8 cellular contexts compared by ENCODE assay signal in genomic region chr19:9828551-9829063, GRCh38. TPM values are rescaled to one million over a fixed set of nuclear protein-coding genes. Genes with fewer than 3 reads are reported as not detected.
DNase-seq lines count a peak whose midpoint lies in the region; ATAC-seq lines count a peak whose summit lies in the region.

No MANE protein-coding gene starts in this region.

- no peaks in the 10 kb centered on the region for H3K27me3 Mint-ChIP-seq in T-helper 1 cell treated with Interleukin-12 subunit alpha and Interleukin-12 subunit beta and Interleukin-4 antibody, amounts not matched to agents 30 μg/mL and 1 μg/mL, for 36 hours (ENCODE audit: low read depth)
- no peaks in the 10 kb centered on the region for H3K27me3 Mint-ChIP-seq in activated CD8-positive, alpha-beta T cell treated with anti-CD3 and anti-CD28 coated beads, Interleukin-2, amount 10 ng/mL, durations not matched to agents 7 days and 5 days (ENCODE audit: low read depth)

- no peaks in the 10 kb centered on the region for H3K9me3 Mint-ChIP-seq in T-helper 1 cell treated with Interleukin-12 subunit alpha and Interleukin-12 subunit beta and Interleukin-4 antibody, amounts not matched to agents 30 μg/mL and 1 μg/mL, for 36 hours
- no peaks in the 10 kb centered on the region for H3K9me3 Mint-ChIP-seq in activated CD8-positive, alpha-beta T cell treated with anti-CD3 and anti-CD28 coated beads, Interleukin-2, amount 10 ng/mL, durations not matched to agents 7 days and 5 days (ENCODE audit: insufficient read depth)

- no peak overlapping the region for H3K27ac ChIP-seq in iPS-20b (ENCODE audit: low read length)
- no peak overlapping the region for H3K27ac ChIP-seq in subcutaneous abdominal adipose tissue (ENCODE audit: low read depth, low read length)

- peaks cover 20% of the 10 kb centered on the region for H3K36me3 Mint-ChIP-seq in T-helper 1 cell treated with Interleukin-12 subunit alpha and Interleukin-12 subunit beta and Interleukin-4 antibody, amounts not matched to agents 30 μg/mL and 1 μg/mL, for 36 hours (ENCODE audit: low read depth)
- peaks cover 32% of the 10 kb centered on the region for H3K36me3 Mint-ChIP-seq in activated CD8-positive, alpha-beta T cell treated with anti-CD3 and anti-CD28 coated beads, Interleukin-2, amount 10 ng/mL, durations not matched to agents 7 days and 5 days (ENCODE audit: low read depth)

- peaks cover 26% of the 10 kb centered on the region for H3K4me1 Mint-ChIP-seq in T-helper 1 cell treated with Interleukin-12 subunit alpha and Interleukin-12 subunit beta and Interleukin-4 antibody, amounts not matched to agents 30 μg/mL and 1 μg/mL, for 36 hours (ENCODE audit: low read depth)
- peaks cover 27% of the 10 kb centered on the region for H3K4me1 Mint-ChIP-seq in activated CD8-positive, alpha-beta T cell treated with anti-CD3 and anti-CD28 coated beads, Interleukin-2, amount 10 ng/mL, durations not matched to agents 7 days and 5 days (ENCODE audit: low read depth)

- no peaks in the 10 kb centered on the region for H3K9me3 ChIP-seq in iPS-20b (ENCODE audit: insufficient read depth, low read depth, low read length)
- no peaks in the 10 kb centered on the region for H3K9me3 ChIP-seq in subcutaneous abdominal adipose tissue (ENCODE audit: control insufficient read depth in 5 of 5, low read length in 5 of 5)

- H3K27ac Mint-ChIP-seq in T-helper 1 cell treated with Interleukin-12 subunit alpha and Interleukin-12 subunit beta and Interleukin-4 antibody, amounts not matched to agents 30 μg/mL and 1 μg/mL, for 36 hours: peak overlapping the region; percentile 99
- peak overlapping the region; percentile 97 for H3K27ac Mint-ChIP-seq in activated CD8-positive, alpha-beta T cell treated with anti-CD3 and anti-CD28 coated beads, Interleukin-2, amount 10 ng/mL, durations not matched to agents 7 days and 5 days

- DNase-seq in T-helper 1 cell (no peak), SW 1271 (lab: John Stamatoyannopoulos, UW) (no peak)
- no peak for DNase-seq in activated CD8-positive, alpha-beta T cell treated with anti-CD3 and anti-CD28 coated beads, Interleukin-2, amount 10 ng/mL, durations not matched to agents 7 days and 5 days

- peak overlapping the region; percentile 95 for H3K9ac ChIP-seq in iPS-20b (ENCODE audit: low read depth, low read length)
- peak overlapping the region; percentile 81 to 96 (median 96) for H3K9ac ChIP-seq in subcutaneous abdominal adipose tissue (ENCODE audit: low read length in 5 of 5)

- no peaks in the 10 kb centered on the region for H3K27me3 ChIP-seq in iPS-20b (ENCODE audit: insufficient read depth, low read length)
- no peaks in the 10 kb centered on the region for H3K27me3 ChIP-seq in subcutaneous abdominal adipose tissue (ENCODE audit: control insufficient read depth in 5 of 5, insufficient read depth in 4 of 5, low read length in 5 of 5)

- CTCF ChIA-PET in activated CD8-positive, alpha-beta T cell treated with anti-CD3 and anti-CD28 coated beads, Interleukin-2, amount 10 ng/mL, durations not matched to agents 7 days and 5 days (lab: Charles Lee): interaction anchor here (1.2 kb wide), 1 partner anchor 35 kb away, joined by 3 read pairs; no protein-coding TSS in a partner anchor

- H3K4me3 Mint-ChIP-seq in T-helper 1 cell treated with Interleukin-12 subunit alpha and Interleukin-12 subunit beta and Interleukin-4 antibody, amounts not matched to agents 30 μg/mL and 1 μg/mL, for 36 hours: peak overlapping the region; percentile 100
- H3K4me3 Mint-ChIP-seq in activated CD8-positive, alpha-beta T cell treated with anti-CD3 and anti-CD28 coated beads, Interleukin-2, amount 10 ng/mL, durations not matched to agents 7 days and 5 days: peak overlapping the region; percentile 98

- H3K4me3 ChIP-seq in iPS-20b (ENCODE audit: low read length): peak overlapping the region; percentile 98
- peak overlapping the region; percentile 88 to 99 (median 96) for H3K4me3 ChIP-seq in subcutaneous abdominal adipose tissue (ENCODE audit: low read depth in 1 of 5, low read length in 5 of 5)

- peaks cover 10% of the 10 kb centered on the region for H3K36me3 ChIP-seq in iPS-20b (ENCODE audit: insufficient read depth, low read depth, low read length)
- H3K36me3 ChIP-seq in subcutaneous abdominal adipose tissue (ENCODE audit: control insufficient read depth in 5 of 5, insufficient read depth in 5 of 5, low read length in 5 of 5): peaks cover 0 to 16% (median 9%) of the 10 kb centered on the region in 5 donors

- POLR2A ChIA-PET in activated CD8-positive, alpha-beta T cell treated with anti-CD3 and anti-CD28 coated beads, Interleukin-2, amount 10 ng/mL, durations not matched to agents 7 days and 5 days (lab: Charles Lee): interaction anchor here (0.6 to 2.3 kb wide), 7 partner anchors 9 to 393 kb away, joined by 3 to 17 read pairs (median 5); partner anchors contain the start of genes FBXL12, ZNF121 and ZNF266

- peaks cover 3% of the 10 kb centered on the region; the same call in 1 of the 2 replicates for H3K4me1 ChIP-seq in iPS-20b (ENCODE audit: insufficient read depth, low read length)
- H3K4me1 ChIP-seq in subcutaneous abdominal adipose tissue (ENCODE audit: control insufficient read depth in 5 of 5, insufficient read depth in 5 of 5, low read length in 5 of 5): peaks cover 4 to 29% (median 27%) of the 10 kb centered on the region in 5 donors

- no peak for ATAC-seq in activated CD8-positive, alpha-beta T cell treated with anti-CD3 and anti-CD28 coated beads, Interleukin-2, amount 10 ng/mL, durations not matched to agents 7 days and 5 days
- ATAC-seq in HG03442 (IDR thresholded peaks at IDR 0.05; ENCODE audit: unreplicated experiment): no peak
- ATAC-seq in HG03095 (IDR thresholded peaks at IDR 0.05; ENCODE audit: unreplicated experiment): no peak

RNA-seq across cellular contexts. Expression of gene UBL5, which starts 0.9 kb away (rescaled TPM):
- 100 to 1,000 TPM; 383 to 395 TPM for total RNA-seq in activated CD8-positive, alpha-beta T cell treated with anti-CD3 and anti-CD28 coated beads, Interleukin-2, amount 10 ng/mL, durations not matched to agents 7 days and 5 days

RNA-seq across cellular contexts. Expression of gene PIN1, which starts 6.5 kb away (rescaled TPM):
- 100 to 1,000 TPM; 114 to 117 TPM for total RNA-seq in activated CD8-positive, alpha-beta T cell treated with anti-CD3 and anti-CD28 coated beads, Interleukin-2, amount 10 ng/mL, durations not matched to agents 7 days and 5 days

RNA-seq across cellular contexts. Expression of gene FBXL12, which starts 9.7 kb away (rescaled TPM):
- total RNA-seq in activated CD8-positive, alpha-beta T cell treated with anti-CD3 and anti-CD28 coated beads, Interleukin-2, amount 10 ng/mL, durations not matched to agents 7 days and 5 days: 10 to 100 TPM; 26.4 to 29.0 TPM
